In the genomic region with DNA sequence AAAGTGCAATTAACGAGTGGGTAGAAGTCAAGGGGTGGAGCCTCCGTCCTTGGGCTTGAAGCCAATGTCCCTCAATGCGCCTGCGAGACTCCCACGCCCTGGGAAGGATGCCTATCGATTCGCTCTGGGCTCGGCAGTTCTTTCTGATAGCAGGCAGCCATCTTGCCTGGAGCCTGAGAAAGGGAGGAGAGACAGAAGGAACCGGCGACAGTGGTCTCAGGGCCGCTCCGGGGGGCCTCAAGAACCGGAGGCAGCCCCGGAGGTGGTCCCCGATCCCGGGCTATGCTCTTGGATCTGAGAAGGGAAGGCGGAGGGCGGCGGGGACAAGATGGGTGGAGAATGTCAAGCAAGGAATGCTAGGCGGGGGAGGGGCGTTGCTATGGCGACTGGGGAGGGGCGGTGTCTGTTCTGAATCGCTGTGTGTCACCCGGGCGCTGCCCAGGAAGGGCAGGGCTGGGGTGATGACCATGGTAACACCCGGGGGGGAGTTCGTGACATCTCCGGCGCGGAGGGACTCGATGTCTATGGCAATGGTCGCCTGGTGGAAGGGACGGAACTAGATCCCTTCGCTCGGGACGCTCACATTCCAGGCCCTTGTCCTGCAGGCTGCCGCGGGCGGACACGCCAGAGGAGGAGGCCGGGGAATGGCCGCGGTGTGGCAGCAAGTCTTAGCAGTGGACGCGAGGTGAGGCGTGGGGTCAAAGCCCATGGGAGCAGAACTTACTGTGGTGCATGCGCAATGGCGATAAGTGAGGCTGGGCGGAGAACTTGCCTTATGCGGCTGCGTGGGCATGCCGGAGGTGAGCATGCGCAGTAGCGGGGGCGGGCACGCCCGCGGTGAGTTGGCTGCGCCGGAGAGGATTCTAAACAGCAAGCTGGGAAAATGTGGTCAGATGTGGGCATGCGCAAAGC, we compare ENCODE assay signal across 8 cellular contexts. TPM values are rescaled to one million over a fixed set of nuclear protein-coding genes. Genes with fewer than 3 reads are reported as not detected.
A peak's percentile ranks its signal among the peaks of the same experiment; 100 is the strongest.
DNase-seq lines count a peak whose midpoint lies in the region; ATAC-seq and TF ChIP-seq lines count a peak whose summit lies in the region.

A gene (plus strand): TSS at position 140 of the 912 bp plus-strand sequence. CDS start 505 bp downstream, at position 645.

- CTCF ChIA-PET in Calu3 (lab: Charles Lee) (no interaction called here), PC-3 (lab: Charles Lee) (no interaction called here)

- H3K4me1 ChIP-seq in PC-3 (ENCODE audit: insufficient read depth, low read length) (peaks cover 8% of the 10 kb centered on the region), mononuclear cell (ENCODE audit: insufficient read depth, low read length) (peaks cover 4% of the 10 kb centered on the region)

- DNase-seq in Calu3: peak; percentile 94
- DNase-seq in Jurkat, Clone E6-1 (ENCODE audit: low read depth, low spot score): peak; percentile 87
- peak; percentile 96 for DNase-seq in PC-3
- DNase-seq in activated T-cell treated with anti-CD3 and anti-CD28 coated beads for 48 hours (ENCODE audit: low read depth): peak; percentile 82
- DNase-seq in epithelial cell of esophagus (ENCODE audit: low read depth): peak; percentile 92
- DNase-seq in stimulated activated CD8-positive, alpha-beta memory T cell treated with anti-CD3 and anti-CD28 coated beads, Interleukin-2, amount 100 ng/mL, for 48 hours (ENCODE audit: low read depth in 2 of 2): peak; percentile 75 to 86

- peak within 1 kb of the TSS; percentile 73 for H2AFZ ChIP-seq in PC-3 (ENCODE audit: low read length)

- H3K4me1 Mint-ChIP-seq in Calu3 (ENCODE audit: low read depth, unreplicated experiment): no peaks in the 10 kb centered on the region

- BruUV-seq in Calu3 (replicated peaks; lab: Mats Ljungman, UMichigan): TSS peak; percentile 86
- TSS peak; percentile 80 for BruUV-seq in PC-3 (replicated peaks; lab: Mats Ljungman, UMichigan)

- H3K27me3 ChIP-seq in PC-3 (ENCODE audit: low read length) (no peaks in the 10 kb centered on the region), mononuclear cell (ENCODE audit: insufficient read depth, low read length) (no peaks in the 10 kb centered on the region)

- H3K9me2 ChIP-seq in PC-3 (replicated peaks; ENCODE audit: low read length): no peaks in the 10 kb centered on the region

- H3K9me3 ChIP-seq in PC-3 (ENCODE audit: low read length) (no peaks in the 10 kb centered on the region), mononuclear cell (ENCODE audit: low read depth, low read length) (no peaks in the 10 kb centered on the region)

- peak within 1 kb of the TSS; percentile 90 for H3K4me2 ChIP-seq in PC-3 (ENCODE audit: low read length)

- TF ChIP-seq CTCF in Calu3 (IDR thresholded peaks at IDR 0.05; ENCODE audit: unreplicated experiment): no peak
- no peak for TF ChIP-seq CTCF in PC-3 (conservative IDR thresholded peaks at IDR 0.05; ENCODE audit: low read depth, low read length)
- TF ChIP-seq CTCF in epithelial cell of esophagus (IDR thresholded peaks at IDR 0.05; ENCODE audit: insufficient read depth, low read depth, low read length, missing control alignments): no peak

- no peaks in the 10 kb centered on the region for H3F3A ChIP-seq in PC-3 (ENCODE audit: low read length, unreplicated experiment)

- intact Hi-C loops in Calu3 (cut with micrococcal nuclease; ENCODE audit: unreplicated experiment): loop anchor here (10.0 kb wide), 1 partner anchor 513 kb away; no protein-coding TSS in a partner anchor
- intact Hi-C loops in PC-3 (cut with micrococcal nuclease): loop anchor here (1.0 to 5.0 kb wide), 2 partner anchors 23 to 120 kb away; a partner anchor contains a TSS

- H3K79me2 ChIP-seq in PC-3 (ENCODE audit: low read length): peaks cover 10% of the 10 kb centered on the region

- H4K20me1 ChIP-seq in PC-3 (ENCODE audit: low read length): no peaks in the 10 kb centered on the region

- peaks cover 45% of the 10 kb centered on the region for H3K36me3 Mint-ChIP-seq in Calu3 (ENCODE audit: insufficient read depth, unreplicated experiment)

- peaks cover 5% of the 10 kb centered on the region; the same call in 1 of the 2 replicates for H3K36me3 ChIP-seq in PC-3 (ENCODE audit: low read depth, low read length)

- H3K27ac Mint-ChIP-seq in Calu3 (ENCODE audit: unreplicated experiment): peak within 1 kb of the TSS; percentile 99

- H3K27me3 Mint-ChIP-seq in Calu3 (ENCODE audit: unreplicated experiment): no peaks in the 10 kb centered on the region

- peak; percentile 63 for ATAC-seq in GM21515 (IDR thresholded peaks at IDR 0.05; ENCODE audit: unreplicated experiment)
- ATAC-seq in PC-3: peak; percentile 89

- H3K9me3 Mint-ChIP-seq in Calu3 (ENCODE audit: low read depth, unreplicated experiment): no peaks in the 10 kb centered on the region

- peak within 1 kb of the TSS; percentile 96 for H3K4me3 Mint-ChIP-seq in Calu3 (ENCODE audit: low read depth, unreplicated experiment)

- peak within 1 kb of the TSS; percentile 87 for H3K4me3 ChIP-seq in Jurkat, Clone E6-1 (ENCODE audit: low read length)
- H3K4me3 ChIP-seq in PC-3 (ENCODE audit: low read length) (peak within 1 kb of the TSS; percentile 82), epithelial cell of esophagus (ENCODE audit: low read length) (peak within 1 kb of the TSS; percentile 71), mononuclear cell (ENCODE audit: low read length) (peak within 1 kb of the TSS; percentile 71)

- H3K9ac ChIP-seq in PC-3 (ENCODE audit: low read length): peak within 1 kb of the TSS; percentile 99

- peak within 1 kb of the TSS; percentile 99 for H3K27ac ChIP-seq in PC-3 (ENCODE audit: low read length)

- POLR2A ChIA-PET in PC-3 (lab: Charles Lee; ENCODE audit: unreplicated experiment): interaction anchor here (0.6 to 0.7 kb wide), 2 partner anchors 10 to 70 kb away, joined by 3 read pairs; no protein-coding TSS in a partner anchor

RNA-seq across cellular contexts. Expression of the gene that starts here (rescaled TPM):
- total RNA-seq in Calu3 (2022): 68.4 and 81.2 TPM in 2 replicates
- polyA plus RNA-seq in Jurkat, Clone E6-1 (2012; ENCODE audit: insufficient read depth, insufficient read length): 40.1 TPM
- total RNA-seq in PC-3 (2014; rRNA removed): 93.3 and 106 TPM in 2 replicates
- 38.2 TPM for total RNA-seq in mononuclear cell

Comparison
In these comparisons a context has a peak if more than half of its experiments do, and no peak if none do; other contexts are left out.
1. Peak in every context shown above with its lines: DNase-seq, ATAC-seq, H3K4me3 ChIP-seq and H3K27ac ChIP-seq.